Comparison of ENCODE assay signal across 16 cellular contexts in the genomic region with DNA sequence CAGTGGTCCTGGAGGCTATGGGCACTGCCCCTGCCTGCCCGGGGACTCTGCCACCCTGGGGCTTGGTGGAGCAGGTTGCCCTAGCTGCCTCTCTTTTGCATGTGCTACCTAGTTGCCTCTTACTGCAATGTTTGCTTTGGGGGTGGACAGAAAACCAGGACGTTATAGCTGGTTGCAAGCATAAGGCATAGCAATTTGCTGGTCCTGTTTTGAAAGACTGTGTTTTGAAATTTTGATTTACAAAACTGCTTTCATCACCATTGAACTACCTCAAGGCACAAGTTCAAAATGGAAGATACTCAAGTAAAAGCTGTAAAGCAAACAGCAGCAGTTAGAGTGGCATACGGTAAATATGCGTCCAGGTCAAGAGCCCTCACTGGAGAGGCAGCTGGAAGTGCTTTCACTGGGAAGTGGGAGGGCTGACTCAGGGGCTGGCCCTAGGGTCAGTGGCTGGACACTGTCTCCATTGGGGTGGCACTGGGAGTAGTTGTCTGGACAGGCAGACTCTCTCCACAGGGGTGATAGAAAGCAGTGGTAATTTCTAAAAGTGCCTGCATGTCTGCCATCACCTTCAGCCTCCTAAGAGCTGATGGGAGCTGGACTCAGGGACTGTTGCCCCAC.
A peak's percentile ranks its signal among the peaks of the same experiment; 100 is the strongest.
DNase-seq lines count a peak whose midpoint lies in the region; ATAC-seq, FAIRE-seq and TF ChIP-seq lines count a peak whose summit lies in the region.
"Had no signal": no experiment of that assay in that cellular context is flagged by ENCODE, and none has a peak within 500 bp of the region (broad histone marks: within the 10 kb centered on the region; RNA-seq: fewer than 3 reads in every experiment).

No MANE protein-coding gene starts in this region.

- no peaks in the 10 kb centered on the region for H3K36me3 ChIP-seq in gastrocnemius medialis
- H3K36me3 ChIP-seq: neural progenitor cell had no signal

- no peaks in the 10 kb centered on the region for H3K27me3 ChIP-seq in gastrocnemius medialis
- H3K27me3 ChIP-seq: neural progenitor cell had no signal

- TF ChIP-seq POLR2A in gastrocnemius medialis (IDR thresholded peaks at IDR 0.05): no peak

- CTCF ChIA-PET in activated CD4-positive, alpha-beta memory T cell treated with anti-CD3 and anti-CD28 coated beads, Interleukin-2, amount 10 ng/mL, durations not matched to agents 7 days and 5 days (lab: Charles Lee): interaction anchor here (0.8 to 5.3 kb wide), 8 partner anchors 8 to 336 kb away, joined by 3 to 54 read pairs (median 4); no protein-coding TSS in a partner anchor
- CTCF ChIA-PET in activated CD4-positive, alpha-beta memory T cell treated with anti-CD3 and anti-CD28 coated beads for 36 hours (lab: Charles Lee): interaction anchor here (0.9 to 6.8 kb wide), 5 partner anchors 9 to 598 kb away, joined by 3 to 59 read pairs (median 3); no protein-coding TSS in a partner anchor

- intact Hi-C loops in activated CD4-positive, alpha-beta memory T cell treated with anti-CD3 and anti-CD28 coated beads for 36 hours (cut with micrococcal nuclease): no loop called here
- intact Hi-C loops in gastrocnemius medialis (cut with DNase I; ENCODE audit: low total_unique reads): no loop called here

- peaks cover 71% of the 10 kb centered on the region for H3K4me1 Mint-ChIP-seq in activated CD4-positive, alpha-beta memory T cell treated with anti-CD3 and anti-CD28 coated beads, Interleukin-2, amount 10 ng/mL, durations not matched to agents 7 days and 5 days
- peaks cover 7% of the 10 kb centered on the region for H3K4me1 Mint-ChIP-seq in activated CD4-positive, alpha-beta memory T cell treated with anti-CD3 and anti-CD28 coated beads for 36 hours (ENCODE audit: low read depth)
- H3K4me1 Mint-ChIP-seq in type B pancreatic cell (ENCODE audit: unreplicated experiment): peaks cover 31% of the 10 kb centered on the region

- in situ Hi-C loops in gastrocnemius medialis (cut with MboI; ENCODE audit: low sequenced_read_pairs in 4 of 4): loop anchor here in 1 of 4 donors (10.0 to 25.0 kb wide), 2 partner anchors 321 to 413 kb away; no protein-coding TSS in a partner anchor

- H3K27me3 Mint-ChIP-seq in activated CD4-positive, alpha-beta memory T cell treated with anti-CD3 and anti-CD28 coated beads, Interleukin-2, amount 10 ng/mL, durations not matched to agents 7 days and 5 days: no peaks in the 10 kb centered on the region
- H3K27me3 Mint-ChIP-seq in activated CD4-positive, alpha-beta memory T cell treated with anti-CD3 and anti-CD28 coated beads for 36 hours: peaks cover 2% of the 10 kb centered on the region
- no peaks in the 10 kb centered on the region for H3K27me3 Mint-ChIP-seq in type B pancreatic cell

- H3K36me3 Mint-ChIP-seq in activated CD4-positive, alpha-beta memory T cell treated with anti-CD3 and anti-CD28 coated beads, Interleukin-2, amount 10 ng/mL, durations not matched to agents 7 days and 5 days (ENCODE audit: low read depth): no peaks in the 10 kb centered on the region
- no peaks in the 10 kb centered on the region for H3K36me3 Mint-ChIP-seq in activated CD4-positive, alpha-beta memory T cell treated with anti-CD3 and anti-CD28 coated beads for 36 hours
- no peaks in the 10 kb centered on the region for H3K36me3 Mint-ChIP-seq in type B pancreatic cell
- H3K36me3 Mint-ChIP-seq: CD8-positive, alpha-beta memory T cell; neural progenitor cell had no signal

- peaks cover 0 to 3% of the 10 kb centered on the region in 2 donors for H3K4me1 ChIP-seq in gastrocnemius medialis

- peak; percentile 81 for FAIRE-seq in islet of Langerhans (lab: Jason Lieb, UNC)

- no peaks in the 10 kb centered on the region for H3K9me3 ChIP-seq in gastrocnemius medialis

- DNase-seq in activated CD4-positive, alpha-beta memory T cell treated with anti-CD3 and anti-CD28 coated beads, Interleukin-2, amount 10 ng/mL, durations not matched to agents 7 days and 5 days: peak; percentile 15
- no peak for DNase-seq in activated CD4-positive, alpha-beta memory T cell treated with anti-CD3 and anti-CD28 coated beads for 36 hours
- DNase-seq in NCI-H748 treated with DMSO at 0.1 percent for 48 hours (lab: John Stamatoyannopoulos, UW) (peak; percentile 9), type B pancreatic cell (ENCODE audit: extremely low spot score, unreplicated experiment) (peak; percentile 37), gastrocnemius medialis (no peak)
- DNase-seq in effector CD4-positive, alpha-beta T cell: no peak
- DNase-seq: activated CD4-positive, alpha-beta T cell treated with anti-CD3 and anti-CD28 coated beads, Interleukin-2, amount 50 U/mL, for 4 hours; aorta; CD8-positive, alpha-beta memory T cell; cortex of kidney; hypothalamus; NCI-H226; stimulated activated naive CD4-positive, alpha-beta T cell had no signal

- no peak overlapping the region for H3K4me3 ChIP-seq in gastrocnemius medialis
- H3K4me3 ChIP-seq: neural progenitor cell had no signal

- no peak overlapping the region for H3K27ac ChIP-seq in gastrocnemius medialis
- H3K27ac ChIP-seq: neural progenitor cell had no signal

- no peak overlapping the region for H3K4me3 Mint-ChIP-seq in activated CD4-positive, alpha-beta memory T cell treated with anti-CD3 and anti-CD28 coated beads, Interleukin-2, amount 10 ng/mL, durations not matched to agents 7 days and 5 days
- no peak overlapping the region for H3K4me3 Mint-ChIP-seq in activated CD4-positive, alpha-beta memory T cell treated with anti-CD3 and anti-CD28 coated beads for 36 hours
- H3K4me3 Mint-ChIP-seq in type B pancreatic cell: no peak overlapping the region
- H3K4me3 Mint-ChIP-seq: CD8-positive, alpha-beta memory T cell; neural progenitor cell had no signal

- POLR2A ChIA-PET in activated CD4-positive, alpha-beta memory T cell treated with anti-CD3 and anti-CD28 coated beads, Interleukin-2, amount 10 ng/mL, durations not matched to agents 7 days and 5 days (lab: Charles Lee): interaction anchor here (1.2 kb wide), 1 partner anchor 17 kb away, joined by 4 read pairs; no protein-coding TSS in a partner anchor
- POLR2A ChIA-PET in activated CD4-positive, alpha-beta memory T cell treated with anti-CD3 and anti-CD28 coated beads for 36 hours (lab: Charles Lee): no interaction called here

- no peak for ATAC-seq in HG03378 (IDR thresholded peaks at IDR 0.05; ENCODE audit: unreplicated experiment)
- ATAC-seq in gastrocnemius medialis: no peak

- H3K9me3 Mint-ChIP-seq in activated CD4-positive, alpha-beta memory T cell treated with anti-CD3 and anti-CD28 coated beads, Interleukin-2, amount 10 ng/mL, durations not matched to agents 7 days and 5 days: no peaks in the 10 kb centered on the region
- H3K9me3 Mint-ChIP-seq in activated CD4-positive, alpha-beta memory T cell treated with anti-CD3 and anti-CD28 coated beads for 36 hours: no peaks in the 10 kb centered on the region
- H3K9me3 Mint-ChIP-seq in type B pancreatic cell: no peaks in the 10 kb centered on the region
- H3K9me3 Mint-ChIP-seq: CD8-positive, alpha-beta memory T cell; neural progenitor cell had no signal

- TF ChIP-seq CTCF in type B pancreatic cell (conservative IDR thresholded peaks at IDR 0.05) (no peak), gastrocnemius medialis (IDR thresholded peaks at IDR 0.05 in 4 of 5, conservative IDR thresholded peaks at IDR 0.05 in 1 of 5) (no peak)

- H3K27ac Mint-ChIP-seq in activated CD4-positive, alpha-beta memory T cell treated with anti-CD3 and anti-CD28 coated beads, Interleukin-2, amount 10 ng/mL, durations not matched to agents 7 days and 5 days: no peak overlapping the region
- H3K27ac Mint-ChIP-seq in activated CD4-positive, alpha-beta memory T cell treated with anti-CD3 and anti-CD28 coated beads for 36 hours: no peak overlapping the region
- no peak overlapping the region for H3K27ac Mint-ChIP-seq in type B pancreatic cell
- H3K27ac Mint-ChIP-seq: CD8-positive, alpha-beta memory T cell; neural progenitor cell had no signal

Comparison
In these comparisons a context has a peak if more than half of its experiments do, and no peak if none do; other contexts are left out.
1. DNase-seq: peak in activated CD4-positive, alpha-beta memory T cell treated with anti-CD3 and anti-CD28 coated beads, Interleukin-2, amount 10 ng/mL, durations not matched to agents 7 days and 5 days (single experiment), NCI-H748 treated with DMSO at 0.1 percent for 48 hours (single experiment) and type B pancreatic cell (single experiment); none in activated CD4-positive, alpha-beta memory T cell treated with anti-CD3 and anti-CD28 coated beads for 36 hours (single experiment), gastrocnemius medialis (0 of 2) and effector CD4-positive, alpha-beta T cell (single experiment).